Comparison of ENCODE assay signal across 26 cellular contexts in the genomic region with DNA sequence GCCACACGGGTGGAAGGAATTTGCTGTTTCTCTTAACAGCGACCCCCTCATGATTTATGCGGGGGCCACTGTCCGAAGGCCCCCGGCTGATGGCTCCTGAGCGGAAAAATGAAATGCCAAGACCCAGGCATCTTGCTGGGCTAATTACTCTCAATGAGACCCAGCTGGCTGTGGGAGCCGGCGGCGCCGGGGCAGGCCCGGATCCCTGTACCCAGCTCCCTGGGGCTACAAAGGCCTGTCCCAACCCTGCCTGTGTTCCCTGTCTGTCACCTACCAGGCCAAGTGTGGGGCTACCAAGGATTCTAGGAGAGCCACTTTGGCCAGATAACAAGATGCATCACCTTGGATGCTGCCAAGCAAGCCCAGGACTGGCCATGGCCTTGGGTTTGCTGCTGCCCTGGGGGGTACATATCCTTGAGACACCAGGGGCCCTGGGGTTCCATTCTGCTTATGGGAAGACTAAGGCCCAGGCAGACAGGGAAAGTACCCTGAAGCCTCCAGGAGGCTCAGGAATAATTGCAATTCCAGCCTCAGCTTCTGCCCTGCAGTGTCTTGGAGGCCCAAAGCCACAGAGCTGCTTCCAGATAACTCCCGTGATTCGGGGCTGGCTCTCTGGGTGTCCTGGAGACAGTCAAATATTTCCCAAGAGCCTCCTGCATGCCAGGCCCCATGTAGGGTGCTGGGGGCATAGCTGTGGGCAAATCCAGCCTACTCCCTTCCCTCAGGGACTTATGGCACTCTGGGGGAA. TPM values are rescaled to one million over a fixed set of nuclear protein-coding genes. Genes with fewer than 3 reads are reported as not detected.
DNase-seq lines count a peak whose midpoint lies in the region; ATAC-seq and TF ChIP-seq lines count a peak whose summit lies in the region.
"Had no signal": no experiment of that assay in that cellular context is flagged by ENCODE, and none has a peak within 500 bp of the region (broad histone marks: within the 10 kb centered on the region; RNA-seq: fewer than 3 reads in every experiment).

No MANE protein-coding gene starts in this region.

- H3K9me3 ChIP-seq in hepatocyte (ENCODE audit: low read depth) (no peaks in the 10 kb centered on the region), osteoblast (ENCODE audit: low read depth, low read length) (no peaks in the 10 kb centered on the region), smooth muscle cell (replicated peaks; ENCODE audit: low read depth) (no peaks in the 10 kb centered on the region)
- H3K9me3 ChIP-seq: BLaER1, MG63 had no signal

- H3F3A ChIP-seq in GM23338 (replicated peaks; ENCODE audit: low read depth), result no peaks in the 10 kb centered on the region
- H3F3A ChIP-seq in smooth muscle cell (ENCODE audit: low read depth), result no peaks in the 10 kb centered on the region

- peaks cover 15% of the 10 kb centered on the region for H3K27me3 Mint-ChIP-seq in GM23338 (ENCODE audit: insufficient read depth, low read depth, poor library complexity)
- H3K27me3 Mint-ChIP-seq: CD4-positive, CD25-positive, alpha-beta regulatory T cell had no signal

- H3K4me1 ChIP-seq in GM23338 (ENCODE audit: insufficient read depth), result peaks cover 11% of the 10 kb centered on the region; the same call in 1 of the 2 replicates
- H3K4me1 ChIP-seq in hepatocyte (ENCODE audit: insufficient read depth), result peaks cover 17% of the 10 kb centered on the region
- no peaks in the 10 kb centered on the region for H3K4me1 ChIP-seq in osteoblast (ENCODE audit: insufficient read depth, low read length)
- peaks cover 6% of the 10 kb centered on the region for H3K4me1 ChIP-seq in smooth muscle cell (ENCODE audit: low read depth)

- H3K27me3 ChIP-seq in GM23338 (ENCODE audit: insufficient read depth) (no peaks in the 10 kb centered on the region), hepatocyte (no peaks in the 10 kb centered on the region), osteoblast (ENCODE audit: insufficient read depth, low read length) (peaks cover 9% of the 10 kb centered on the region), smooth muscle cell (ENCODE audit: low read depth) (no peaks in the 10 kb centered on the region)
- H3K27me3 ChIP-seq: BLaER1, MG63 had no signal

- peaks cover 12% of the 10 kb centered on the region for H3K4me1 Mint-ChIP-seq in GM23338
- H3K4me1 Mint-ChIP-seq: CD4-positive, CD25-positive, alpha-beta regulatory T cell had no signal

- no peak overlapping the region for H3K4me3 ChIP-seq in GM23338
- no peak overlapping the region for H3K4me3 ChIP-seq in hepatocyte
- H3K4me3 ChIP-seq in osteoblast (ENCODE audit: insufficient read depth, low read length), result no peak overlapping the region
- no peak overlapping the region for H3K4me3 ChIP-seq in smooth muscle cell
- H3K4me3 ChIP-seq: BLaER1, GM23248, MG63, SK-N-MC had no signal

- no peak overlapping the region for H3K27ac ChIP-seq in GM23338 (ENCODE audit: low read depth)
- H3K27ac ChIP-seq in hepatocyte, result peak overlapping the region; percentile 27
- no peak overlapping the region for H3K27ac ChIP-seq in osteoblast (ENCODE audit: low read depth, low read length)
- peak overlapping the region; percentile 31 for H3K27ac ChIP-seq in smooth muscle cell (ENCODE audit: low read depth)
- H3K27ac ChIP-seq: GM23248, SK-N-MC had no signal

- no peak overlapping the region for H3K27ac Mint-ChIP-seq in GM23338
- H3K27ac Mint-ChIP-seq: CD4-positive, CD25-positive, alpha-beta regulatory T cell had no signal

- no peak for ATAC-seq in GM23338
- ATAC-seq in HG02623 (IDR thresholded peaks at IDR 0.05; ENCODE audit: unreplicated experiment), result no peak
- no peak for ATAC-seq in GM21423 (IDR thresholded peaks at IDR 0.05; ENCODE audit: unreplicated experiment)
- ATAC-seq: Panc1 had no signal

- H3K79me2 ChIP-seq in GM23338 (replicated peaks; ENCODE audit: insufficient read depth) (no peaks in the 10 kb centered on the region), hepatocyte (no peaks in the 10 kb centered on the region), osteoblast (ENCODE audit: insufficient read depth, low read length) (no peaks in the 10 kb centered on the region), smooth muscle cell (ENCODE audit: low read depth) (no peaks in the 10 kb centered on the region)

- TF ChIP-seq CTCF in GM23338 (conservative IDR thresholded peaks at IDR 0.05; ENCODE audit: low read depth in 2 of 2), result no peak
- no peak for TF ChIP-seq CTCF in hepatocyte (IDR thresholded peaks at IDR 0.05; ENCODE audit: poor library complexity)
- no peak for TF ChIP-seq CTCF in osteoblast (IDR thresholded peaks at IDR 0.05; ENCODE audit: extremely low read depth, low read depth, low read length)
- TF ChIP-seq CTCF in smooth muscle cell (IDR thresholded peaks at IDR 0.05; ENCODE audit: borderline replicate concordance, insufficient read depth, poor library complexity, severe bottlenecking), result no peak

- no peak overlapping the region for H3K4me3 Mint-ChIP-seq in GM23338
- H3K4me3 Mint-ChIP-seq: CD4-positive, CD25-positive, alpha-beta regulatory T cell had no signal

- no peak overlapping the region for H3K4me2 ChIP-seq in GM23338
- no peak overlapping the region for H3K4me2 ChIP-seq in hepatocyte
- no peak overlapping the region for H3K4me2 ChIP-seq in osteoblast (ENCODE audit: insufficient read depth, low read length)
- H3K4me2 ChIP-seq in smooth muscle cell, result no peak overlapping the region
- H3K4me2 ChIP-seq: BLaER1 had no signal

- H2AFZ ChIP-seq in GM23338, result peak overlapping the region; percentile 63; the same call in 1 of the 2 replicates
- no peak overlapping the region for H2AFZ ChIP-seq in hepatocyte
- H2AFZ ChIP-seq in osteoblast (ENCODE audit: low read length), result no peak overlapping the region
- H2AFZ ChIP-seq in smooth muscle cell (ENCODE audit: low read depth), result no peak overlapping the region
- H2AFZ ChIP-seq: GM23248 had no signal

- no peak overlapping the region for H3K9ac ChIP-seq in smooth muscle cell (ENCODE audit: low read depth)
- H3K9ac ChIP-seq: GM23248 had no signal

- H3K36me3 ChIP-seq in GM23338 (ENCODE audit: insufficient read depth), result no peaks in the 10 kb centered on the region
- no peaks in the 10 kb centered on the region for H3K36me3 ChIP-seq in hepatocyte (replicated peaks; ENCODE audit: insufficient read depth, low read depth)
- H3K36me3 ChIP-seq in osteoblast (ENCODE audit: insufficient read depth, low read length), result no peaks in the 10 kb centered on the region
- no peaks in the 10 kb centered on the region for H3K36me3 ChIP-seq in smooth muscle cell (ENCODE audit: low read depth)
- H3K36me3 ChIP-seq: BLaER1, MG63 had no signal

- no peaks in the 10 kb centered on the region for H3K36me3 Mint-ChIP-seq in GM23338 (ENCODE audit: low read depth)
- H3K36me3 Mint-ChIP-seq: CD4-positive, CD25-positive, alpha-beta regulatory T cell had no signal

- no peaks in the 10 kb centered on the region for H3K9me2 ChIP-seq in GM23338 (ENCODE audit: insufficient read depth)
- H3K9me2 ChIP-seq in hepatocyte (replicated peaks; ENCODE audit: insufficient read depth), result no peaks in the 10 kb centered on the region

- H4K20me1 ChIP-seq in GM23338 (replicated peaks; ENCODE audit: insufficient read depth) (no peaks in the 10 kb centered on the region), hepatocyte (ENCODE audit: insufficient read depth, poor library complexity, severe bottlenecking) (no peaks in the 10 kb centered on the region), osteoblast (ENCODE audit: insufficient read depth, low read length) (no peaks in the 10 kb centered on the region), smooth muscle cell (ENCODE audit: low read depth) (no peaks in the 10 kb centered on the region)
- H4K20me1 ChIP-seq: BLaER1 had no signal

- 64% methylated on average over 13 of the region's 13 CpGs for WGBS in hepatocyte (ENCODE audit: low lambda C conversion rate, missing lambda C conversion rate)
- WGBS in smooth muscle cell (ENCODE audit: low lambda C conversion rate), result 68% methylated on average over 13 of the region's 13 CpGs

- H3K9me3 Mint-ChIP-seq in GM23338, result no peaks in the 10 kb centered on the region; the same call in 2 of the 3 replicates
- H3K9me3 Mint-ChIP-seq: CD4-positive, CD25-positive, alpha-beta regulatory T cell had no signal

- no peak for DNase-seq in GM23338 (ENCODE audit: low spot score)
- DNase-seq in hepatocyte (ENCODE audit: low spot score), result no peak
- DNase-seq in osteoblast (ENCODE audit: insufficient read length, low spot score, missing footprints), result peak; percentile 71
- no peak for DNase-seq in smooth muscle cell (lab: John Stamatoyannopoulos, UW; ENCODE audit: unreplicated experiment)
- DNase-seq in NCI-H2081 (lab: John Stamatoyannopoulos, UW), result no peak
- DNase-seq: CD4-positive, CD25-positive, alpha-beta regulatory T cell; DMS153; DND-41; GM23248; HCEC 1CT; KBM-7; MG63; NCI-H1694; NCI-H2029 treated with DMSO at 0.1 percent for 48 hours; NCI-H2171; NCI-H226; NCI-H510A; NCI-H69; SIG-M5 had no signal

TF ChIP-seq in GM23338, 12 proteins besides CTCF, POLR2A, EP300 and RAD21 (continues in another document):
- TF ChIP-seq POLR2AphosphoS5 (IDR thresholded peaks at IDR 0.05; ENCODE audit: low read depth), result no peak
- TF ChIP-seq ETS1 (IDR thresholded peaks at IDR 0.05), result no peak
- no peak for TF ChIP-seq NANOG (IDR thresholded peaks at IDR 0.05; ENCODE audit: borderline replicate concordance)
- no peak for TF ChIP-seq EZH2 (IDR thresholded peaks at IDR 0.05; ENCODE audit: low read depth, unreplicated experiment)
- no peak for TF ChIP-seq STAT1 (IDR thresholded peaks at IDR 0.05; ENCODE audit: unreplicated experiment)

RNA-seq across cellular contexts. Expression of gene MYL10, which starts 22.7 kb away (rescaled TPM):
- total RNA-seq in GM23338 (2014; rRNA removed; shearing (Covaris generic)), result not detected in 2 replicates
- 0.75 and 1.3 TPM in 2 replicates for polyA plus RNA-seq in GM23338 (2016; fragmentation: Nextera tagmentation; extraction: Ambion mirVana)
- total RNA-seq in hepatocyte, result 0.23 and 0.60 TPM in 2 replicates
- polyA plus RNA-seq in hepatocyte, result 1.2 and 2.1 TPM in 2 replicates
- total RNA-seq in osteoblast, result not detected in 2 replicates
- total RNA-seq in smooth muscle cell, result 5.3 and 14.3 TPM in 2 replicates
- 19.0 and 32.7 TPM in 2 replicates for polyA plus RNA-seq in smooth muscle cell
- total RNA-seq: A172; CD4-positive, CD25-positive, alpha-beta regulatory T cell; GM23248; OCI-LY7 had no signal
- polyA plus RNA-seq: CD4-positive, CD25-positive, alpha-beta regulatory T cell; GM23248 had no signal

Comparison
In these comparisons a context has a peak if more than half of its experiments do, and no peak if none do; other contexts are left out.
1. H3K27ac ChIP-seq: peak in hepatocyte (single experiment) and smooth muscle cell (single experiment); none in GM23338 (single experiment) and osteoblast (single experiment).